Comparison of ENCODE assay signal across 9 cellular contexts in genomic region chr3:153595186-153595815, GRCh38.
DNase-seq lines count a peak whose midpoint lies in the region; ATAC-seq and TF ChIP-seq lines count a peak whose summit lies in the region.
"Had no signal": no experiment of that assay in that cellular context is flagged by ENCODE, and none has a peak within 500 bp of the region (broad histone marks: within the 10 kb centered on the region; RNA-seq: fewer than 3 reads in every experiment).

No MANE protein-coding gene starts in this region.

- H3K9me3 Mint-ChIP-seq in chondrocyte (ENCODE audit: low read depth): no peaks in the 10 kb centered on the region
- H3K9me3 Mint-ChIP-seq in naive thymus-derived CD4-positive, alpha-beta T cell: peaks cover 0 to 2% (median 0%) of the 10 kb centered on the region in 11 donors
- H3K9me3 Mint-ChIP-seq: stimulated activated naive CD8-positive, alpha-beta T cell treated with anti-CD3 and anti-CD28 coated beads, Interleukin-15, Interleukin-2, amounts not matched to agents 100 ng/mL and 50 ng/mL, for 24 hours had no signal

- intact Hi-C loops in naive thymus-derived CD4-positive, alpha-beta T cell (cut with micrococcal nuclease): loop anchor here (1.0 to 5.0 kb wide), 9 partner anchors 151 to 569 kb away; partner anchors contain the start of gene RAP2B (in 1 of the 2)

- POLR2A ChIA-PET in AG04449 (lab: Yijun Ruan, JAX): no interaction called here
- POLR2A ChIA-PET in naive thymus-derived CD4-positive, alpha-beta T cell (lab: Charles Lee): interaction anchor here (0.6 kb wide), 1 partner anchor 381 kb away, joined by 3 read pairs; no protein-coding TSS in a partner anchor

- H3K27ac Mint-ChIP-seq in chondrocyte (ENCODE audit: unreplicated experiment): no peak overlapping the region
- H3K27ac Mint-ChIP-seq in naive thymus-derived CD4-positive, alpha-beta T cell: no peak overlapping the region
- H3K27ac Mint-ChIP-seq: stimulated activated naive CD8-positive, alpha-beta T cell treated with anti-CD3 and anti-CD28 coated beads, Interleukin-15, Interleukin-2, amounts not matched to agents 100 ng/mL and 50 ng/mL, for 24 hours had no signal

- peak; percentile 80 for ATAC-seq in GM18502 (IDR thresholded peaks at IDR 0.05; ENCODE audit: poor library complexity, unreplicated experiment)
- ATAC-seq in naive thymus-derived CD4-positive, alpha-beta T cell: peak; percentile 45
- ATAC-seq in GM19023 (IDR thresholded peaks at IDR 0.05; ENCODE audit: unreplicated experiment): no peak

- no peaks in the 10 kb centered on the region for H3K36me3 Mint-ChIP-seq in chondrocyte (ENCODE audit: low read depth)
- H3K36me3 Mint-ChIP-seq in naive thymus-derived CD4-positive, alpha-beta T cell: no peaks in the 10 kb centered on the region

- H3K27ac ChIP-seq in naive thymus-derived CD4-positive, alpha-beta T cell (ENCODE audit: low read depth, low read length): no peak overlapping the region

- H3K4me3 ChIP-seq in AG04449 (ENCODE audit: low read depth, low read length): no peak overlapping the region
- H3K4me3 ChIP-seq in naive thymus-derived CD4-positive, alpha-beta T cell (ENCODE audit: low read length): no peak overlapping the region

- no peaks in the 10 kb centered on the region for H3K4me1 ChIP-seq in naive thymus-derived CD4-positive, alpha-beta T cell (ENCODE audit: control insufficient read depth in 2 of 2, insufficient read depth in 2 of 2, low read length in 2 of 2)

- no peaks in the 10 kb centered on the region for H3K4me1 Mint-ChIP-seq in chondrocyte (ENCODE audit: low read depth)
- peaks cover 0 to 15% (median 6%) of the 10 kb centered on the region in 7 donors for H3K4me1 Mint-ChIP-seq in naive thymus-derived CD4-positive, alpha-beta T cell

- CTCF ChIA-PET in AG04449 (lab: Yijun Ruan, JAX): interaction anchor here (0.9 to 3.1 kb wide), 8 partner anchors 9 to 569 kb away, joined by 3 to 10 read pairs (median 5); no protein-coding TSS in a partner anchor
- CTCF ChIA-PET in naive thymus-derived CD4-positive, alpha-beta T cell (lab: Charles Lee): interaction anchor here (0.7 to 1.6 kb wide), 6 partner anchors 26 to 550 kb away, joined by 3 to 5 read pairs (median 3); no protein-coding TSS in a partner anchor

- no peaks in the 10 kb centered on the region for H3K36me3 ChIP-seq in naive thymus-derived CD4-positive, alpha-beta T cell (ENCODE audit: control insufficient read depth in 2 of 3, insufficient read depth in 3 of 3, low read length in 3 of 3)

- no peaks in the 10 kb centered on the region for H3K27me3 ChIP-seq in naive thymus-derived CD4-positive, alpha-beta T cell (ENCODE audit: control insufficient read depth in 2 of 2, insufficient read depth in 2 of 2, low read length in 2 of 2)

- H3K9me3 ChIP-seq in naive thymus-derived CD4-positive, alpha-beta T cell (ENCODE audit: control insufficient read depth in 2 of 3, low read length in 3 of 3): no peaks in the 10 kb centered on the region

- DNase-seq in AG04449 (ENCODE audit: low read depth, low spot score) (no peak), NCI-H226 (peak; percentile 34), chondrocyte (ENCODE audit: low spot score) (no peak), UCSD-AML1 (lab: John Stamatoyannopoulos, UW; ENCODE audit: unreplicated experiment) (no peak), occipital lobe (lab: John Stamatoyannopoulos, UW) (no peak)
- DNase-seq in naive thymus-derived CD4-positive, alpha-beta T cell: peak in 5 of 9 donors; percentile 1 to 25 (median 11)

- H3K4me3 Mint-ChIP-seq in chondrocyte (ENCODE audit: unreplicated experiment): no peak overlapping the region
- H3K4me3 Mint-ChIP-seq in naive thymus-derived CD4-positive, alpha-beta T cell: no peak overlapping the region
- H3K4me3 Mint-ChIP-seq: stimulated activated naive CD8-positive, alpha-beta T cell treated with anti-CD3 and anti-CD28 coated beads, Interleukin-15, Interleukin-2, amounts not matched to agents 100 ng/mL and 50 ng/mL, for 24 hours had no signal

- peaks cover 17% of the 10 kb centered on the region for H3K27me3 Mint-ChIP-seq in chondrocyte (ENCODE audit: low read depth)
- no peaks in the 10 kb centered on the region for H3K27me3 Mint-ChIP-seq in naive thymus-derived CD4-positive, alpha-beta T cell
- H3K27me3 Mint-ChIP-seq: stimulated activated naive CD8-positive, alpha-beta T cell treated with anti-CD3 and anti-CD28 coated beads, Interleukin-15, Interleukin-2, amounts not matched to agents 100 ng/mL and 50 ng/mL, for 24 hours had no signal

- peak; percentile 54 for TF ChIP-seq CTCF in AG04449 (IDR thresholded peaks at IDR 0.05; ENCODE audit: insufficient read depth, low read length, missing control alignments)
- TF ChIP-seq CTCF in chondrocyte (IDR thresholded peaks at IDR 0.05): peak; percentile 86

Comparison
In these comparisons a context has a peak if more than half of its experiments do, and no peak if none do; other contexts are left out.
1. DNase-seq: peak in NCI-H226 (single experiment) and naive thymus-derived CD4-positive, alpha-beta T cell (5 of 9); none in AG04449 (single experiment), chondrocyte (single experiment), UCSD-AML1 (single experiment) and occipital lobe (single experiment).